In genomic region chr12:56116267-56117081, GRCh38 we compare ENCODE assay signal across 8 cellular contexts. TPM values are rescaled to one million over a fixed set of nuclear protein-coding genes. Genes with fewer than 3 reads are reported as not detected.
DNase-seq lines count a peak whose midpoint lies in the region; ATAC-seq, FAIRE-seq and TF ChIP-seq lines count a peak whose summit lies in the region.

TSS of gene RPL41 (plus strand) at chr12:56116633.

- ATAC-seq in A549 = peak; percentile 46 to 59
- peak; percentile 36 for ATAC-seq in GM18868 (IDR thresholded peaks at IDR 0.05; ENCODE audit: unreplicated experiment)
- ATAC-seq in HG03196 (IDR thresholded peaks at IDR 0.05; ENCODE audit: unreplicated experiment) = peak; percentile 40
- ATAC-seq in activated B cell treated with CpG ODN at 0.5 μM for 24 hours (ENCODE audit: low read depth) = peak; percentile 56

- CTCF ChIA-PET in A549 (lab: Yijun Ruan, JAX) = interaction anchor here (1.4 to 4.5 kb wide), 3 partner anchors 11 to 13 kb away, joined by 3 to 34 read pairs (median 21); partner anchors contain the start of genes ESYT1 and PA2G4
- CTCF ChIA-PET in activated B cell treated with CpG ODN at 0.5 μM for 24 hours (lab: Charles Lee) = interaction anchor here (0.7 to 3.1 kb wide), 6 partner anchors 10 to 378 kb away, joined by 3 to 18 read pairs (median 3); partner anchors contain the start of genes ESYT1 and SMARCC2

- peaks cover 20% of the 10 kb centered on the region for H3K4me1 ChIP-seq in A549

- intact Hi-C loops in activated B cell treated with CpG ODN at 0.5 μM for 24 hours (cut with micrococcal nuclease) = loop anchor here (1.0 to 5.0 kb wide), 8 partner anchors 12 to 1406 kb away; partner anchors contain the start of genes DDIT3, MBD6, NAB2 and NACA

- WGBS in A549 (ENCODE audit: missing lambda C conversion rate) = under 1% methylated on average over 34 of the region's 34 CpGs

- no peaks in the 10 kb centered on the region for H3K9me3 ChIP-seq in A549

- peaks cover 37% of the 10 kb centered on the region for H3K4me1 Mint-ChIP-seq in activated B cell treated with CpG ODN at 0.5 μM for 24 hours

- TF ChIP-seq CTCF in A549 (IDR thresholded peaks at IDR 0.05) = no peak
- no peak for TF ChIP-seq CTCF in activated B cell treated with CpG ODN at 0.5 μM for 24 hours (IDR thresholded peaks at IDR 0.05)

- H3K36me3 Mint-ChIP-seq in activated B cell treated with CpG ODN at 0.5 μM for 24 hours (ENCODE audit: low read depth) = peaks cover 66% of the 10 kb centered on the region

- peak within 1 kb of the TSS; percentile 100 for H3K4me3 Mint-ChIP-seq in activated B cell treated with CpG ODN at 0.5 μM for 24 hours

- POLR2A ChIA-PET in A549 (lab: Yijun Ruan, JAX) (interaction anchor here (0.6 to 5.5 kb wide), 10 partner anchors 11 to 400 kb away, joined by 3 to 77 read pairs (median 6); partner anchors contain the start of genes CNPY2, ERBB3, ESYT1 and MYL6), activated B cell treated with CpG ODN at 0.5 μM for 24 hours (lab: Charles Lee) (interaction anchor here (0.6 to 5.0 kb wide), 29 partner anchors 9 to 661 kb away, joined by 3 to 116 read pairs (median 5); partner anchors contain the start of genes BAZ2A, CNPY2, DNAJC14 and ESYT1)

- peak; percentile 98 for TF ChIP-seq POLR2A in A549 (IDR thresholded peaks at IDR 0.05; ENCODE audit: low read length)

- H3K9me3 Mint-ChIP-seq in activated B cell treated with CpG ODN at 0.5 μM for 24 hours = no peaks in the 10 kb centered on the region

- no peak for TF ChIP-seq EP300 in A549 (IDR thresholded peaks at IDR 0.05)

- H3K27ac ChIP-seq in A549 (peak within 1 kb of the TSS; percentile 90 to 96), caudate nucleus (ENCODE audit: low read depth, low read length) (peak within 1 kb of the TSS; percentile 94)

- peak; percentile 36 for FAIRE-seq in A549 (lab: Jason Lieb, UNC)

- TF ChIP-seq RAD21 in A549 (conservative IDR thresholded peaks at IDR 0.05 in 1 of 2, IDR thresholded peaks at IDR 0.05 in 1 of 2) = no peak

- DNase-seq in A549 (ENCODE audit: low read depth in 1 of 2, low spot score in 1 of 2) (peak; percentile 70 to 97), NCI-H345 treated with DMSO at 0.1 percent for 48 hours (lab: John Stamatoyannopoulos, UW; ENCODE audit: unreplicated experiment) (peak; percentile 98), activated B cell treated with CpG ODN at 0.5 μM for 24 hours (peak; percentile 92), caudate nucleus (lab: John Stamatoyannopoulos, UW) (peak; percentile 45 to 97 (median 88)), inferior parietal cortex (ENCODE audit: extremely low spot score) (peak; percentile 99)
- DNase-seq in stimulated activated CD4-positive, alpha-beta T cell treated with anti-CD3 and anti-CD28 coated beads, Interleukin-12 subunit alpha, Interleukin-12 subunit beta, amount 100 ng/mL, for 24 hours (ENCODE audit: low read depth in 2 of 2) = peak; percentile 90

- H3K4me3 ChIP-seq in A549 = peak within 1 kb of the TSS; percentile 71

- H3K27ac Mint-ChIP-seq in activated B cell treated with CpG ODN at 0.5 μM for 24 hours = peak within 1 kb of the TSS; percentile 99

- H3K27me3 Mint-ChIP-seq in activated B cell treated with CpG ODN at 0.5 μM for 24 hours = no peaks in the 10 kb centered on the region

- H3K4me2 ChIP-seq in A549 = peak within 1 kb of the TSS; percentile 76

TF ChIP-seq in A549, 52 proteins besides CTCF, POLR2A, EP300 and RAD21 (continues in another document):
- TF ChIP-seq CHD2 (IDR thresholded peaks at IDR 0.05; ENCODE audit: low read length, partially characterized antibody) = no peak
- TF ChIP-seq HOXB5 (CRISPR knock-in tag; IDR thresholded peaks at IDR 0.05) = no peak
- TF ChIP-seq HES2 (IDR thresholded peaks at IDR 0.05) = no peak
- no peak for TF ChIP-seq NR3C1 (IDR thresholded peaks at IDR 0.05)
- TF ChIP-seq KDM1A (IDR thresholded peaks at IDR 0.05; ENCODE audit: low read depth) = no peak
- TF ChIP-seq PBX3 (IDR thresholded peaks at IDR 0.05) = peak; percentile 40; the same call in 1 of the 2 replicates
- TF ChIP-seq PHF8 (IDR thresholded peaks at IDR 0.05; ENCODE audit: borderline replicate concordance, low read depth) = peak; percentile 92
- TF ChIP-seq HOXB13 (CRISPR knock-in tag; IDR thresholded peaks at IDR 0.05; ENCODE audit: low read depth) = no peak
- no peak for TF ChIP-seq BHLHE40 (IDR thresholded peaks at IDR 0.05; ENCODE audit: low read depth, low read length)
- TF ChIP-seq ESRRA (IDR thresholded peaks at IDR 0.05; ENCODE audit: borderline replicate concordance, low read length) = no peak
- TF ChIP-seq HDAC2 (IDR thresholded peaks at IDR 0.05) = no peak
- TF ChIP-seq CBX8 (IDR thresholded peaks at IDR 0.05) = no peak
- TF ChIP-seq MAX (IDR thresholded peaks at IDR 0.05) = peak; percentile 98
- TF ChIP-seq JUNB (IDR thresholded peaks at IDR 0.05) = no peak
- TF ChIP-seq SMC3 (IDR thresholded peaks at IDR 0.05) = no peak
- TF ChIP-seq FOSB (CRISPR knock-in tag; IDR thresholded peaks at IDR 0.05) = peak; percentile 85
- TF ChIP-seq ZSCAN20 (CRISPR knock-in tag; IDR thresholded peaks at IDR 0.05) = no peak
- TF ChIP-seq CHD4 (IDR thresholded peaks at IDR 0.05; ENCODE audit: borderline replicate concordance) = no peak
- TF ChIP-seq BCL3 (IDR thresholded peaks at IDR 0.05) = peak; percentile 99
- no peak for TF ChIP-seq CEBPB (IDR thresholded peaks at IDR 0.05)
- no peak for TF ChIP-seq KDM5A (IDR thresholded peaks at IDR 0.05)
- TF ChIP-seq ZFP36 (IDR thresholded peaks at IDR 0.05; ENCODE audit: borderline replicate concordance, partially characterized antibody) = no peak
- TF ChIP-seq RARB (CRISPR knock-in tag; IDR thresholded peaks at IDR 0.05) = peak; percentile 85
- TF ChIP-seq E2F6 (IDR thresholded peaks at IDR 0.05; ENCODE audit: borderline replicate concordance, low read depth) = peak; percentile 71; the same call in 1 of the 2 replicates
- no peak for TF ChIP-seq HEYL (CRISPR knock-in tag; IDR thresholded peaks at IDR 0.05)
- 0 out of 2 replicates have a peak, but pooled peaks have one; percentile 13 for TF ChIP-seq RFX5 (IDR thresholded peaks at IDR 0.05)
- peak; percentile 99 for TF ChIP-seq JUN (IDR thresholded peaks at IDR 0.05)
- no peak for TF ChIP-seq FOSL2 (IDR thresholded peaks at IDR 0.05)
- no peak for TF ChIP-seq FOSL2 (CRISPR knock-in tag; IDR thresholded peaks at IDR 0.05)
- peak; percentile 90 for TF ChIP-seq TP53 (CRISPR knock-in tag; IDR thresholded peaks at IDR 0.05)
- TF ChIP-seq TFCP2L1 (CRISPR knock-in tag; IDR thresholded peaks at IDR 0.05) = peak; percentile 74; the same call in 1 of the 2 replicates
- no peak; the same call in 1 of the 2 replicates for TF ChIP-seq EHF (CRISPR knock-in tag; IDR thresholded peaks at IDR 0.05)
- no peak for TF ChIP-seq NFE2L2 (conservative IDR thresholded peaks at IDR 0.05; ENCODE audit: low read length)
- peak; percentile 85 for TF ChIP-seq MYC (IDR thresholded peaks at IDR 0.05; ENCODE audit: borderline replicate concordance, low read length)

RNA-seq across cellular contexts. Expression of gene RPL41, which starts in this region (rescaled TPM):
- 9,351 and 11,089 TPM in 2 replicates for polyA plus RNA-seq in A549 (2011; rRNA removed)
- 8,653 and 13,364 TPM in 2 replicates for polyA plus RNA-seq in A549 (2012; cell fraction: cytosol; rRNA removed)
- polyA plus RNA-seq in A549 (2012; cell fraction: nucleus; rRNA removed) = 1,885 and 3,723 TPM in 2 replicates
- polyA plus RNA-seq in A549 (2017; fragmentation: RNase III; extraction: RNeasy Plus Mini Kit Qiagen cat#74134 plus additional on column Dnase treatment) = 8,804 to 9,815 TPM (median 8,860 TPM) in 3 replicates
- 1,480 and 1,855 TPM in 2 replicates for polyA minus RNA-seq in A549 (2011; rRNA and poly(A)+ RNA removed)
- 5,829 and 6,631 TPM in 2 replicates for total RNA-seq in activated B cell treated with CpG ODN at 0.5 μM for 24 hours

Comparison
In these comparisons a context has a peak if more than half of its experiments do, and no peak if none do; other contexts are left out.
1. Peak in every context shown above with its lines: DNase-seq, ATAC-seq, H3K4me3 ChIP-seq and H3K27ac ChIP-seq.